Comparison of ENCODE assay signal across 32 cellular contexts in the genomic region with DNA sequence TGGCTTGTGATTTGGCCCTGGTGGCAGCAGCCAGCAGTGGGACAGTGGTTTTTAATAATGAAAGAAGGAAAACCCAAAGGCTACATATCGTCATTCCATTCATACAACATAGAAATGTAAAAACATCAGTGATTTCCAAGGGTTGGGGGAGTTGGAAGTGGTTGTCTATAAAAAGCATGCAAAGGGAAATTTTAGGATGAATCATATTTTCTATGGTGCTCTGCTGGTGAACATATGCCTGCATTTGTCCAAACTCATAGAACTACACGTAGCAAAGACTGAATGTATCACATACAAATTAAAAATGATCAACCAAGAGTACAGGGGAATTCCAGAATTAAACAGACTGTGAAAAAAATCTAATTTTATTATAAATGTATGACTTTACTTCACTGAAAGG. TPM values are rescaled to one million over a fixed set of nuclear protein-coding genes. Genes with fewer than 3 reads are reported as not detected.
A peak's percentile ranks its signal among the peaks of the same experiment; 100 is the strongest.
DNase-seq lines count a peak whose midpoint lies in the region; ATAC-seq and TF ChIP-seq lines count a peak whose summit lies in the region.
"Had no signal": no experiment of that assay in that cellular context is flagged by ENCODE, and none has a peak within 500 bp of the region (broad histone marks: within the 10 kb centered on the region; RNA-seq: fewer than 3 reads in every experiment).

No MANE protein-coding gene starts in this region.

- H3K79me2 ChIP-seq in trophoblast cell (ENCODE audit: control insufficient read depth, insufficient read depth, low read length, poor library complexity) = no peaks in the 10 kb centered on the region

- no peak overlapping the region for H2AFZ ChIP-seq in trophoblast cell (ENCODE audit: insufficient read depth, low read length, poor library complexity)
- H2AFZ ChIP-seq: PC-9 had no signal

- DNase-seq in activated CD4-positive, alpha-beta T cell treated with anti-CD3 and anti-CD28 coated beads for 36 hours = no peak
- no peak for DNase-seq in activated CD4-positive, alpha-beta T cell treated with anti-CD3 and anti-CD28 coated beads, Interleukin-2, amount 50 U/mL, for 4 hours
- peak; percentile 17 for DNase-seq in HS-27A (ENCODE audit: low read depth)
- DNase-seq in fibroblast of mammary gland (ENCODE audit: low read depth) = peak; percentile 32
- no peak for DNase-seq in trophoblast cell
- DNase-seq in activated CD8-positive, alpha-beta memory T cell treated with anti-CD3 and anti-CD28 coated beads, Interleukin-2, amount 50 U/mL, for 4 hours = no peak
- DNase-seq: activated CD4-positive, alpha-beta T cell treated with anti-CD3 and anti-CD28 coated beads, Interleukin-2, amount 50 U/mL, for 1 hour; activated CD8-positive, alpha-beta memory T cell treated with anti-CD3 and anti-CD28 coated beads, Interleukin-2, amount 10 ng/mL, durations not matched to agents 7 days and 5 days; caudate nucleus; CD8-positive, alpha-beta T cell; left ventricle myocardium inferior; naive B cell; NCI-H1105; NCI-H187 treated with DMSO at 0.1 percent for 48 hours; NCI-H2171 treated with DMSO at 0.1 percent for 48 hours; NCI-H524 treated with DMSO at 0.1 percent for 48 hours; PC-9; SHP77 treated with DMSO at 0.1 percent for 48 hours; spleen; T1000 had no signal

- ATAC-seq in activated CD4-positive, alpha-beta T cell treated with anti-CD3 and anti-CD28 coated beads for 36 hours = peak; percentile 53
- ATAC-seq in GM19455 (IDR thresholded peaks at IDR 0.05; ENCODE audit: unreplicated experiment) (no peak), GM18861 (IDR thresholded peaks at IDR 0.05; ENCODE audit: unreplicated experiment) (no peak)
- ATAC-seq: activated CD8-positive, alpha-beta memory T cell treated with anti-CD3 and anti-CD28 coated beads, Interleukin-2, amount 10 ng/mL, durations not matched to agents 7 days and 5 days; activated naive CD4-positive, alpha-beta T cell treated with anti-CD3 and anti-CD28 coated beads, Interleukin-2, amount 50 U/mL, for 72 hours; CD8-positive, alpha-beta T cell had no signal

- H4K12ac ChIP-seq in trophoblast cell (ENCODE audit: low read depth, low read length) = no peak overlapping the region

- no peak overlapping the region for H4K8ac ChIP-seq in trophoblast cell (ENCODE audit: low read depth, low read length)

- intact Hi-C loops in activated CD4-positive, alpha-beta T cell treated with anti-CD3 and anti-CD28 coated beads for 36 hours (cut with DNase I, micrococcal nuclease) = no loop called here

- H3K27me3 ChIP-seq in trophoblast cell (ENCODE audit: insufficient read depth, low read length) = no peaks in the 10 kb centered on the region
- H3K27me3 ChIP-seq: esophagus muscularis mucosa had no signal

- H3K79me1 ChIP-seq in trophoblast cell (ENCODE audit: low read length) = peaks cover 3% of the 10 kb centered on the region

- peaks cover 5% of the 10 kb centered on the region for H3K9me3 Mint-ChIP-seq in activated CD4-positive, alpha-beta T cell treated with anti-CD3 and anti-CD28 coated beads for 36 hours (ENCODE audit: low read depth)

- no peak overlapping the region for H3K4me3 ChIP-seq in fibroblast of mammary gland (ENCODE audit: control insufficient read depth, low read depth, low read length)
- H3K4me3 ChIP-seq in trophoblast cell (ENCODE audit: low read depth, low read length) = peak overlapping the region; percentile 14
- H3K4me3 ChIP-seq: esophagus muscularis mucosa, left ventricle myocardium inferior, PC-9, spleen had no signal

- H3K36me3 Mint-ChIP-seq in activated CD4-positive, alpha-beta T cell treated with anti-CD3 and anti-CD28 coated beads for 36 hours (ENCODE audit: low read depth) = peaks cover 4% of the 10 kb centered on the region
- H3K36me3 Mint-ChIP-seq: activated CD8-positive, alpha-beta memory T cell treated with anti-CD3 and anti-CD28 coated beads, Interleukin-2, amount 10 ng/mL, durations not matched to agents 7 days and 5 days; CD8-positive, alpha-beta T cell had no signal

- POLR2A ChIA-PET in activated CD4-positive, alpha-beta T cell treated with anti-CD3 and anti-CD28 coated beads for 36 hours (lab: Charles Lee) = interaction anchor here (0.6 kb wide), 1 partner anchor 109 kb away, joined by 4 read pairs; no protein-coding TSS in a partner anchor

- no peak overlapping the region for H2BK12ac ChIP-seq in trophoblast cell (ENCODE audit: low read length)

- H3K23ac ChIP-seq in trophoblast cell (ENCODE audit: low read length) = no peak overlapping the region

- H3K27ac ChIP-seq in trophoblast cell (ENCODE audit: low read depth, low read length) = no peak overlapping the region
- H3K27ac ChIP-seq: 22Rv1, esophagus muscularis mucosa, left ventricle myocardium inferior, PC-9, spleen had no signal

- peak overlapping the region; percentile 33 for H3K27ac Mint-ChIP-seq in activated CD4-positive, alpha-beta T cell treated with anti-CD3 and anti-CD28 coated beads for 36 hours
- H3K27ac Mint-ChIP-seq: activated CD8-positive, alpha-beta memory T cell treated with anti-CD3 and anti-CD28 coated beads, Interleukin-2, amount 10 ng/mL, durations not matched to agents 7 days and 5 days; CD8-positive, alpha-beta T cell; dendritic cell treated with granulocyte-macrophage colony-stimulating factor and Interleukin-4, amounts not matched to agents 40 ng/mL and 50 ng/mL, for 4 days had no signal

- no CpG with 5 or more reads among the region's 2 CpGs for WGBS in trophoblast cell (ENCODE audit: extremely low coverage, insufficient coverage, insufficient read length)

- peaks cover 2 to 3% of the 10 kb centered on the region in 2 experiments for H3K4me1 ChIP-seq in trophoblast cell (ENCODE audit: control insufficient read depth in 1 of 2, insufficient read depth in 2 of 2, low read length in 2 of 2)
- H3K4me1 ChIP-seq: esophagus muscularis mucosa, left ventricle myocardium inferior, spleen had no signal

- H3K9ac ChIP-seq in trophoblast cell (ENCODE audit: low read length) = no peak overlapping the region

- TF ChIP-seq CTCF in fibroblast of mammary gland (conservative IDR thresholded peaks at IDR 0.05; ENCODE audit: control insufficient read depth, insufficient read depth, low read depth, low read length) = no peak

- H3K18ac ChIP-seq in trophoblast cell (ENCODE audit: low read length) = no peak overlapping the region

- H3K4ac ChIP-seq in trophoblast cell (ENCODE audit: low read depth, low read length) = no peak overlapping the region

- no peaks in the 10 kb centered on the region for H3K36me3 ChIP-seq in trophoblast cell (ENCODE audit: control insufficient read depth in 1 of 2, insufficient read depth in 2 of 2, low read length in 2 of 2)
- H3K36me3 ChIP-seq: esophagus muscularis mucosa, left ventricle myocardium inferior, spleen had no signal

- no peak overlapping the region for H4K91ac ChIP-seq in trophoblast cell (ENCODE audit: low read depth, low read length)

- H2BK120ac ChIP-seq in trophoblast cell (ENCODE audit: insufficient read depth, low read length, poor library complexity) = no peak overlapping the region

- peaks cover 3% of the 10 kb centered on the region for H3K9me3 ChIP-seq in trophoblast cell (ENCODE audit: insufficient read depth, low read depth, low read length)

- H3K27me3 Mint-ChIP-seq in activated CD4-positive, alpha-beta T cell treated with anti-CD3 and anti-CD28 coated beads for 36 hours = peaks cover 4% of the 10 kb centered on the region
- H3K27me3 Mint-ChIP-seq: activated CD8-positive, alpha-beta memory T cell treated with anti-CD3 and anti-CD28 coated beads, Interleukin-2, amount 10 ng/mL, durations not matched to agents 7 days and 5 days; dendritic cell treated with granulocyte-macrophage colony-stimulating factor and Interleukin-4, amounts not matched to agents 40 ng/mL and 50 ng/mL, for 4 days had no signal

- peaks cover 11% of the 10 kb centered on the region for H3K4me1 Mint-ChIP-seq in activated CD4-positive, alpha-beta T cell treated with anti-CD3 and anti-CD28 coated beads for 36 hours
- H3K4me1 Mint-ChIP-seq: activated CD8-positive, alpha-beta memory T cell treated with anti-CD3 and anti-CD28 coated beads, Interleukin-2, amount 10 ng/mL, durations not matched to agents 7 days and 5 days had no signal

- no peak overlapping the region for H3K14ac ChIP-seq in trophoblast cell (ENCODE audit: low read length)

- H3K4me3 Mint-ChIP-seq in activated CD4-positive, alpha-beta T cell treated with anti-CD3 and anti-CD28 coated beads for 36 hours = no peak overlapping the region
- H3K4me3 Mint-ChIP-seq: activated CD8-positive, alpha-beta memory T cell treated with anti-CD3 and anti-CD28 coated beads, Interleukin-2, amount 10 ng/mL, durations not matched to agents 7 days and 5 days; CD8-positive, alpha-beta T cell; dendritic cell treated with granulocyte-macrophage colony-stimulating factor and Interleukin-4, amounts not matched to agents 40 ng/mL and 50 ng/mL, for 4 days had no signal

- H2AK5ac ChIP-seq in trophoblast cell (ENCODE audit: low read length) = no peak overlapping the region

- H3K4me2 ChIP-seq in trophoblast cell (ENCODE audit: low read length) = no peak overlapping the region
- H3K4me2 ChIP-seq: PC-9 had no signal

- no peak overlapping the region for H2BK5ac ChIP-seq in trophoblast cell (ENCODE audit: low read depth, low read length, poor library complexity)

- CTCF ChIA-PET in activated CD4-positive, alpha-beta T cell treated with anti-CD3 and anti-CD28 coated beads for 36 hours (lab: Charles Lee) = no interaction called here

RNA-seq across cellular contexts. Expression of a gene that starts 11.1 kb away (rescaled TPM):
- total RNA-seq in activated CD4-positive, alpha-beta T cell treated with anti-CD3 and anti-CD28 coated beads for 36 hours = not detected
- not detected in 2 replicates for polyA plus RNA-seq in trophoblast cell (2013)
- total RNA-seq: activated CD8-positive, alpha-beta memory T cell treated with anti-CD3 and anti-CD28 coated beads, Interleukin-2, amount 10 ng/mL, durations not matched to agents 7 days and 5 days; activated naive CD4-positive, alpha-beta T cell treated with anti-CD3 and anti-CD28 coated beads, Interleukin-2, amount 50 U/mL, for 72 hours; astrocyte; CD8-positive, alpha-beta T cell; esophagus muscularis mucosa; H1; left ventricle myocardium inferior; mesenteric fat pad; omental fat pad; PC-9; renal cortical epithelial cell; spleen; ureter had no signal
- polyA plus RNA-seq: H1, spleen had no signal

RNA-seq across cellular contexts. Expression of a gene that starts 32.3 kb away (rescaled TPM):
- total RNA-seq in activated CD4-positive, alpha-beta T cell treated with anti-CD3 and anti-CD28 coated beads for 36 hours = not detected
- polyA plus RNA-seq in trophoblast cell (2013) = not detected in 2 replicates
- total RNA-seq: activated CD8-positive, alpha-beta memory T cell treated with anti-CD3 and anti-CD28 coated beads, Interleukin-2, amount 10 ng/mL, durations not matched to agents 7 days and 5 days; astrocyte; CD8-positive, alpha-beta T cell; esophagus muscularis mucosa; H1; left ventricle myocardium inferior; mesenteric fat pad; omental fat pad; PC-9; renal cortical epithelial cell; spleen; ureter had no signal

RNA-seq across cellular contexts. Expression of a gene that starts 36.7 kb away (rescaled TPM):
- not detected for total RNA-seq in activated CD4-positive, alpha-beta T cell treated with anti-CD3 and anti-CD28 coated beads for 36 hours
- not detected in 2 replicates for polyA plus RNA-seq in trophoblast cell (2013)
- total RNA-seq: activated CD8-positive, alpha-beta memory T cell treated with anti-CD3 and anti-CD28 coated beads, Interleukin-2, amount 10 ng/mL, durations not matched to agents 7 days and 5 days; activated naive CD4-positive, alpha-beta T cell treated with anti-CD3 and anti-CD28 coated beads, Interleukin-2, amount 50 U/mL, for 72 hours; astrocyte; CD8-positive, alpha-beta T cell; esophagus muscularis mucosa; H1; left ventricle myocardium inferior; mesenteric fat pad; omental fat pad; PC-9; renal cortical epithelial cell; spleen; ureter had no signal
- polyA plus RNA-seq: H1, spleen had no signal

RNA-seq across cellular contexts. Expression of a gene that starts 46.5 kb away (rescaled TPM):
- total RNA-seq in activated CD4-positive, alpha-beta T cell treated with anti-CD3 and anti-CD28 coated beads for 36 hours = not detected
- not detected in 2 replicates for polyA plus RNA-seq in trophoblast cell (2013)
- total RNA-seq: activated CD8-positive, alpha-beta memory T cell treated with anti-CD3 and anti-CD28 coated beads, Interleukin-2, amount 10 ng/mL, durations not matched to agents 7 days and 5 days; astrocyte; CD8-positive, alpha-beta T cell; esophagus muscularis mucosa; H1; left ventricle myocardium inferior; mesenteric fat pad; omental fat pad; PC-9; renal cortical epithelial cell; spleen; ureter had no signal
- polyA plus RNA-seq: H1 had no signal

Comparison
In these comparisons a context has a peak if more than half of its experiments do, and no peak if none do; other contexts are left out.
1. DNase-seq: peak in HS-27A (single experiment) and fibroblast of mammary gland (single experiment); none in activated CD4-positive, alpha-beta T cell treated with anti-CD3 and anti-CD28 coated beads for 36 hours (single experiment), activated CD4-positive, alpha-beta T cell treated with anti-CD3 and anti-CD28 coated beads, Interleukin-2, amount 50 U/mL, for 4 hours (0 of 2), trophoblast cell (0 of 2) and activated CD8-positive, alpha-beta memory T cell treated with anti-CD3 and anti-CD28 coated beads, Interleukin-2, amount 50 U/mL, for 4 hours (single experiment).